ENCODE assay signal across 7 cellular contexts in the genomic region with DNA sequence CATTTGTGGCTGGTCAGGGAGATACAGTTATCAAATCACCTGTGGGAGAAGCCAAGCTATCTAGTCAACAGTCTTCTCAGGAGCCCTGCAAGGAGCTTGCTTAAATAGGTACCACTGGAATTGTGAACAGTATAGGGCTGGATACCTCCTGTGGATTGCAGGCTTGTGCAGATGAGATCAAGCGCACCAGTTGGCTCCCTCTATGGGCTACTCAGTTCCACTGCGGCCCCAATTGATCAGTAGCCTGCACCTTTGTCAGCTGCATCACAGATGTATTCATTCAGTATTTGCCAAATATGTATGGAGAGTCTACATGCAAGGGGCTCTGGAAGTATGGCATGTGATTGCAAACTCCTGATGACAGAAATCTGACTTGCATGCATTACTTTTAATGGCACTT. TPM values are rescaled to one million over a fixed set of nuclear protein-coding genes. Genes with fewer than 3 reads are reported as not detected.
A peak's percentile ranks its signal among the peaks of the same experiment; 100 is the strongest.
DNase-seq lines count a peak whose midpoint lies in the region; ATAC-seq, FAIRE-seq and TF ChIP-seq lines count a peak whose summit lies in the region.

No MANE protein-coding gene starts in this region.

- H3F3A ChIP-seq in neural progenitor cell (ENCODE audit: low read depth) = no peaks in the 10 kb centered on the region

- peaks cover 2% of the 10 kb centered on the region for H3K27me3 Mint-ChIP-seq in neural progenitor cell (ENCODE audit: insufficient read depth, low read depth)

- DNase-seq in T47D (ENCODE audit: low read depth in 1 of 2, low spot score in 1 of 2) = peak; percentile 3 to 32
- DNase-seq in neural progenitor cell (ENCODE audit: low spot score) = peak; percentile 63
- DNase-seq in GM19239 (ENCODE audit: insufficient read length, low spot score) = no peak
- no peak for DNase-seq in T1000 (lab: John Stamatoyannopoulos, UW)

- no peak overlapping the region for H3K4me3 Mint-ChIP-seq in neural progenitor cell

- no peaks in the 10 kb centered on the region for H3K4me1 ChIP-seq in KMS-11 (ENCODE audit: low read depth, poor library complexity, severe bottlenecking)
- no peaks in the 10 kb centered on the region for H3K4me1 ChIP-seq in neural progenitor cell

- ATAC-seq in GM18858 (IDR thresholded peaks at IDR 0.05; ENCODE audit: unreplicated experiment) = peak; percentile 63
- ATAC-seq in HG02973 (IDR thresholded peaks at IDR 0.05; ENCODE audit: unreplicated experiment) = no peak

- H3K9ac ChIP-seq in KMS-11 (no peak overlapping the region), neural progenitor cell (no peak overlapping the region)

- H4K20me1 ChIP-seq in KMS-11 (ENCODE audit: insufficient read depth) = no peaks in the 10 kb centered on the region
- no peaks in the 10 kb centered on the region for H4K20me1 ChIP-seq in neural progenitor cell (ENCODE audit: low read depth)

- H3K36me3 Mint-ChIP-seq in neural progenitor cell = no peaks in the 10 kb centered on the region

- H3K27ac ChIP-seq in KMS-11 = no peak overlapping the region
- H3K27ac ChIP-seq in neural progenitor cell = no peak overlapping the region

- H3K4me2 ChIP-seq in KMS-11 (no peak overlapping the region), neural progenitor cell (no peak overlapping the region)

- H3K36me3 ChIP-seq in KMS-11 (ENCODE audit: insufficient read depth) (no peaks in the 10 kb centered on the region), neural progenitor cell (no peaks in the 10 kb centered on the region)

- H3K4me3 ChIP-seq in KMS-11 (IDR thresholded peaks at IDR 0.05; ENCODE audit: insufficient read depth, low read depth, low read length) (no peak overlapping the region), neural progenitor cell (no peak overlapping the region)

- H3K27me3 ChIP-seq in KMS-11 (ENCODE audit: insufficient read depth, low read depth) (no peaks in the 10 kb centered on the region), neural progenitor cell (no peaks in the 10 kb centered on the region)

- no peak for FAIRE-seq in GM19239 (lab: Jason Lieb, UNC)

- in situ Hi-C loops in T47D (cut with HindIII; ENCODE audit: low pct_unique_long_range_greater_than_20kb, low sequenced_read_pairs) = no loop called here

- no peaks in the 10 kb centered on the region for H3K9me3 ChIP-seq in neural progenitor cell (ENCODE audit: low read depth)

- H3K27ac Mint-ChIP-seq in neural progenitor cell = no peak overlapping the region

- peaks cover 6% of the 10 kb centered on the region for H3K4me1 Mint-ChIP-seq in neural progenitor cell

- H2AFZ ChIP-seq in KMS-11 (ENCODE audit: low read depth) (no peak overlapping the region), neural progenitor cell (replicated peaks) (no peak overlapping the region)

- H3K79me2 ChIP-seq in KMS-11 (ENCODE audit: insufficient read depth, low read depth) (no peaks in the 10 kb centered on the region), neural progenitor cell (ENCODE audit: low read depth) (no peaks in the 10 kb centered on the region)

- no peaks in the 10 kb centered on the region for H3K9me3 Mint-ChIP-seq in neural progenitor cell

- TF ChIP-seq CTCF in KMS-11 (conservative IDR thresholded peaks at IDR 0.05; ENCODE audit: low read depth, low read length) (peak; percentile 52), neural progenitor cell (IDR thresholded peaks at IDR 0.05) (peak; percentile 56)

RNA-seq across cellular contexts. Expression of a gene that starts 28.6 kb away (rescaled TPM):
- not detected in 2 replicates for total RNA-seq in neural progenitor cell (ENCODE audit: low replicate concordance)

Comparison
In these comparisons a context has a peak if more than half of its experiments do, and no peak if none do; other contexts are left out.
1. DNase-seq: peak in T47D (2 of 2) and neural progenitor cell (single experiment); none in GM19239 (single experiment) and T1000 (single experiment).